ENCODE assay signal across 8 cellular contexts in the genomic region with DNA sequence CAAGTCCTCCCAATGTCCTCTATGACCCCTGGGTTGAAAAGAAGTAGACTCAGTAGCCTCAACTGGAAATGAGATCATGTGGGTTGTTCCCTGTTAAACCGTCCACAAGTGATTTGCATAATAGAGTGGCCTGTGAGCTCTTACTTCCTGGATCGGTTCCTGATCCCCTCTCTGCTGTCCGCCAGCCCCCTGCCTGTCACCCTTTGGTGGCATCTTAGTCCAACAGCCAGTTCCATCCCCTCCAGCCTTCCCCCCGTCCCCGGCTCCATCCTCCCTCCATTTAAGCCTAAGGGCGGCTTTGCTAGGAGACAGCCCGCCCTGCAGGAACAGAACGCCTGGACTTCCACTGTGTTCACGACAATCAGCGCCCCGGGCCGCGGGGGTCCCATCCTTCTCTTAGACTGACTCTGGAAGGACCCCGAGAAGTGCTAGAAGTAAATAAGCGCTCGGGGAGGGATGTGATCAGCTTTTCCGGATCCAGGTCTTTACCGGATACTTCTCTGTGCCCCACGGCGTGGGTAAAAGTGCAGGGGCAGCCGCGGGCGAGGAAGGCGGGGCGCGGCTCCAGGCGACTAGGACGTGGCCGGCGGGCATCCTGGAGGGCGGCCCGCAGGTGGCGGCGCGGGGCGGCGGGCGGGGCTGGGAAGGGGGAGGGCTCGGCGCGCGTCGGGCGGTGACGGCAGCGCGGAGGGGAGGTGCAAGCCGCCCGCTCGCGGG. TPM values are rescaled to one million over a fixed set of nuclear protein-coding genes. Genes with fewer than 3 reads are reported as not detected.
DNase-seq lines count a peak whose midpoint lies in the region; ATAC-seq, FAIRE-seq and TF ChIP-seq lines count a peak whose summit lies in the region.

No MANE protein-coding gene starts in this region.

- peaks cover 15% of the 10 kb centered on the region for H3K23me2 ChIP-seq in H1 (ENCODE audit: low read depth, low read length)

- H3K56ac ChIP-seq in H1 (replicated peaks; ENCODE audit: insufficient read length, low read depth, low read length) = no peak overlapping the region

- peak overlapping the region; percentile 81 to 88 for H3K4me2 ChIP-seq in H1 (ENCODE audit: insufficient read depth in 1 of 2, low read depth in 2 of 2, low read length in 2 of 2)

- H2BK5ac ChIP-seq in H1 (ENCODE audit: low read depth, low read length) = no peak overlapping the region

- no peak overlapping the region for H4K8ac ChIP-seq in H1 (ENCODE audit: extremely low read depth, insufficient read depth, low read length)

- no peak for TF ChIP-seq CTCF in A673 (conservative IDR thresholded peaks at IDR 0.05; ENCODE audit: low read depth, low read length)
- no peak for TF ChIP-seq CTCF in H1 (IDR thresholded peaks at IDR 0.05; ENCODE audit: control extremely low read depth in 1 of 3, insufficient read depth in 1 of 3, low read depth in 1 of 3, low read length in 3 of 3)

- CTCF ChIA-PET in A673 (lab: Charles Lee) (no interaction called here), H1 (lab: Charles Lee; ENCODE audit: partially characterized antibody) (interaction anchor here (1.0 to 6.1 kb wide), 6 partner anchors 12 to 86 kb away, joined by 3 to 42 read pairs (median 5); no protein-coding TSS in a partner anchor)

- POLR2A ChIA-PET in A673 (lab: Charles Lee; ENCODE audit: low non-redundant PET) (no interaction called here), H1 (lab: Charles Lee; ENCODE audit: partially characterized antibody) (interaction anchor here (0.6 to 1.0 kb wide), 5 partner anchors 9 to 58 kb away, joined by 3 to 4 read pairs (median 3); no protein-coding TSS in a partner anchor)

- no peaks in the 10 kb centered on the region for H3K9me3 ChIP-seq in A673 (ENCODE audit: low read depth, low read length, poor library complexity, severe bottlenecking)
- H3K9me3 ChIP-seq in H1 (ENCODE audit: insufficient read depth in 2 of 2, low read depth in 1 of 2, low read length in 1 of 2) = no peaks in the 10 kb centered on the region

- no peaks in the 10 kb centered on the region for H3K27me3 ChIP-seq in A673 (replicated peaks; ENCODE audit: insufficient read depth, low read depth, low read length, poor library complexity)
- peaks cover 0 to 7% (median 4%) of the 10 kb centered on the region in 4 experiments; a peak in 4 of 7 replicates for H3K27me3 ChIP-seq in H1 (replicated peaks in 1 of 4; ENCODE audit: control insufficient read depth in 3 of 4, extremely low read depth in 1 of 4, insufficient read depth in 3 of 4, low read length in 3 of 4)

- no peak overlapping the region for H4K5ac ChIP-seq in H1 (ENCODE audit: insufficient read length, low read depth, low read length)

- H2AK5ac ChIP-seq in H1 (ENCODE audit: low read depth, low read length) = no peak overlapping the region

- ATAC-seq in GM18508 (IDR thresholded peaks at IDR 0.05; ENCODE audit: insufficient read depth, unreplicated experiment) (peak; percentile 79), HG02943 (IDR thresholded peaks at IDR 0.05; ENCODE audit: low read depth, unreplicated experiment) (peak; percentile 78)

- TF ChIP-seq RAD21 in H1 (IDR thresholded peaks at IDR 0.05 in 1 of 2, conservative IDR thresholded peaks at IDR 0.05 in 1 of 2; ENCODE audit: low read depth in 2 of 2, low read length in 2 of 2) = no peak

- peaks cover 2 to 6% of the 10 kb centered on the region in 2 experiments for H4K20me1 ChIP-seq in H1 (replicated peaks in 1 of 2; ENCODE audit: control insufficient read depth in 1 of 2, insufficient read depth in 2 of 2, low read length in 2 of 2)

- H2BK15ac ChIP-seq in H1 (ENCODE audit: low read length) = no peak overlapping the region

- no peaks in the 10 kb centered on the region for H3K4me1 ChIP-seq in A673 (ENCODE audit: insufficient read depth, low read length, poor library complexity, severe bottlenecking)
- peaks cover 5 to 7% (median 6%) of the 10 kb centered on the region in 4 experiments; a peak in 6 of 7 replicates for H3K4me1 ChIP-seq in H1 (replicated peaks in 1 of 4; ENCODE audit: control insufficient read depth in 3 of 4, insufficient read depth in 4 of 4, low read length in 3 of 4)

- H3K4ac ChIP-seq in H1 (replicated peaks; ENCODE audit: insufficient read length, low read depth, low read length) = no peak overlapping the region

- H3K18ac ChIP-seq in H1 (ENCODE audit: extremely low read depth, low read length) = peak overlapping the region; percentile 15; the same call in 1 of the 2 replicates

- no peak overlapping the region for H3K27ac ChIP-seq in A673 (ENCODE audit: low read depth, low read length, poor library complexity, severe bottlenecking)
- H3K27ac ChIP-seq in H1 (ENCODE audit: low read depth, low read length) = no peak overlapping the region

- FAIRE-seq in H1 (lab: Jason Lieb, UNC) = no peak

- H3K9ac ChIP-seq in H1 (replicated peaks in 1 of 4; ENCODE audit: extremely low read depth in 1 of 4, low read depth in 3 of 4, low read length in 3 of 4) = peak overlapping the region in 3 of 4 experiments; percentile 34 to 46 (median 39); a peak in 3 of 7 replicates

- peak overlapping the region; percentile 36; the same call in 1 of the 2 replicates for H2AFZ ChIP-seq in H1 (ENCODE audit: low read length)

- no TSS peak for BruUV-seq in A673 (replicated peaks; lab: Mats Ljungman, UMichigan)

- H3K79me1 ChIP-seq in H1 (ENCODE audit: low read depth, low read length) = no peaks in the 10 kb centered on the region; the same call in 1 of the 2 replicates

- 3% methylated on average over 28 of the region's 51 CpGs; no CpG with 5 or more reads in 1 of the 2 experiments for WGBS in H1 (ENCODE audit: extremely low coverage in 1 of 2, insufficient coverage in 1 of 2, insufficient read length in 1 of 2, insufficient replicate concordance in 2 of 2, low coverage in 1 of 2, low lambda C conversion rate in 2 of 2, missing lambda C conversion rate in 1 of 2), 2 experiments

- DNase-seq in A673 (ENCODE audit: low spot score) (peak; percentile 53), NCI-H69 (lab: John Stamatoyannopoulos, UW) (peak; percentile 79), H1 (ENCODE audit: low read depth in 1 of 2, low spot score in 2 of 2) (peak in 1 of 2 experiments; percentile 72), mesenteric fat pad (ENCODE audit: low spot score) (peak; percentile 94)
- DNase-seq in activated CD8-positive, alpha-beta memory T cell treated with anti-CD3 and anti-CD28 coated beads for 24 hours = peak; percentile 86
- DNase-seq in stimulated activated CD8-positive, alpha-beta memory T cell treated with anti-CD3 and anti-CD28 coated beads, Interleukin-15, amount 100 ng/mL, for 1 hour (ENCODE audit: low read depth) = peak; percentile 40

- no peak for TF ChIP-seq EP300 in H1 (IDR thresholded peaks at IDR 0.05; ENCODE audit: borderline replicate concordance in 1 of 2, low read depth in 2 of 2, low read length in 2 of 2)

- no peaks in the 10 kb centered on the region for H3K36me3 ChIP-seq in A673 (ENCODE audit: insufficient read depth, low read length, poor library complexity, severe bottlenecking)
- no peaks in the 10 kb centered on the region for H3K36me3 ChIP-seq in H1 (ENCODE audit: control insufficient read depth in 2 of 4, insufficient read depth in 4 of 4, low read length in 3 of 4)

- no peak overlapping the region for H2BK20ac ChIP-seq in H1 (ENCODE audit: low read length)

- H3K79me2 ChIP-seq in H1 (ENCODE audit: control insufficient read depth in 1 of 2, insufficient read depth in 2 of 2, low read length in 2 of 2) = peaks cover 4 to 37% of the 10 kb centered on the region in 2 experiments

- H3K4me3 ChIP-seq in A673 (ENCODE audit: low read depth, low read length, poor library complexity, severe bottlenecking) = peak overlapping the region; percentile 66
- H3K4me3 ChIP-seq in H1 (ENCODE audit: extremely low read depth in 1 of 4, insufficient read depth in 2 of 4, low read depth in 3 of 4, low read length in 4 of 4) = peak overlapping the region; percentile 75 to 95 (median 80)

- H2BK12ac ChIP-seq in H1 (ENCODE audit: low read depth, low read length) = no peak overlapping the region

- H3K14ac ChIP-seq in H1 (ENCODE audit: insufficient read length) = no peak overlapping the region

- no peak overlapping the region for H2BK120ac ChIP-seq in H1 (replicated peaks; ENCODE audit: low read depth, low read length)

- intact Hi-C loops in A673 (cut with micrococcal nuclease; ENCODE audit: unreplicated experiment) = loop anchor here (10.0 kb wide), 1 partner anchor 82 kb away; the partner anchor contains the start of gene TRAK1

- no peak overlapping the region for H4K91ac ChIP-seq in H1 (replicated peaks; ENCODE audit: insufficient read length, low read length)

- TF ChIP-seq POLR2A in H1 (IDR thresholded peaks at IDR 0.05; ENCODE audit: control extremely low read depth in 1 of 2, low read depth in 2 of 2, low read length in 2 of 2) = no peak

- H3K23ac ChIP-seq in H1 (ENCODE audit: insufficient read length) = no peak overlapping the region

TF ChIP-seq in H1, 55 proteins besides CTCF, POLR2A, EP300 and RAD21 (continues in another document):
- TF ChIP-seq CHD2 (IDR thresholded peaks at IDR 0.05; ENCODE audit: low read length) = no peak
- no peak for TF ChIP-seq RBBP5 (IDR thresholded peaks at IDR 0.05; ENCODE audit: borderline replicate concordance, low read depth, low read length)
- TF ChIP-seq TAF7 (optimal IDR thresholded peaks at IDR 0.05; ENCODE audit: borderline replicate concordance, low read depth, low read length) = peak; percentile 24
- TF ChIP-seq, protein P1, sequence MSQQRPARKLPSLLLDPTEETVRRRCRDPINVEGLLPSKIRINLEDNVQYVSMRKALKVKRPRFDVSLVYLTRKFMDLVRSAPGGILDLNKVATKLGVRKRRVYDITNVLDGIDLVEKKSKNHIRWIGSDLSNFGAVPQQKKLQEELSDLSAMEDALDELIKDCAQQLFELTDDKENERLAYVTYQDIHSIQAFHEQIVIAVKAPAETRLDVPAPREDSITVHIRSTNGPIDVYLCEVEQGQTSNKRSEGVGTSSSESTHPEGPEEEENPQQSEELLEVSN (IDR thresholded peaks at IDR 0.05) = no peak
- no peak for TF ChIP-seq SRF (IDR thresholded peaks at IDR 0.05; ENCODE audit: low read depth, low read length)
- TF ChIP-seq CBX8 (IDR thresholded peaks at IDR 0.05; ENCODE audit: borderline replicate concordance, low read depth, low read length) = no peak
- no peak for TF ChIP-seq RFX5 (IDR thresholded peaks at IDR 0.05; ENCODE audit: borderline replicate concordance, low read depth, low read length)
- TF ChIP-seq JUN (IDR thresholded peaks at IDR 0.05; ENCODE audit: low read depth, low read length) = no peak
- TF ChIP-seq CREB1 (IDR thresholded peaks at IDR 0.05) = peak; percentile 72; the same call in 1 of the 2 replicates

RNA-seq across cellular contexts. Expression of gene ULK4, which starts 51.2 kb away (rescaled TPM):
- total RNA-seq in A673 (2021) = 4.4 and 7.4 TPM in 2 replicates
- 8.8 and 10.8 TPM in 2 replicates for total RNA-seq in H1 (2021; fragmentation: NEBNext Ultra II Directional; extraction: Animal tissue kit (Norgen Biotek cat#: 25700))
- 2.2 and 3.0 TPM in 2 replicates for polyA plus RNA-seq in H1 (2011; rRNA removed)
- polyA plus RNA-seq in H1 (2011; cell fraction: cytosol; rRNA removed) = 4.0 TPM
- polyA plus RNA-seq in H1 (2011; cell fraction: nucleus; rRNA removed) = 5.9 TPM
- 3.1 to 3.9 TPM (median 3.3 TPM) in 4 replicates for polyA plus RNA-seq in H1 (2012, experiment 1 of 2)
- 0.93 TPM for polyA plus RNA-seq in H1 (2012, experiment 2 of 2)
- polyA plus RNA-seq in H1 (2013, experiment 1 of 2) = 2.9 TPM
- 2.5 TPM for polyA plus RNA-seq in H1 (2013, experiment 2 of 2)
- 22.2 and 29.3 TPM in 2 replicates for polyA minus RNA-seq in H1 (2011; rRNA and poly(A)+ RNA removed)
- polyA minus RNA-seq in H1 (2011; cell fraction: cytosol; rRNA and poly(A)+ RNA removed) = 12.5 TPM
- 75.6 TPM for polyA minus RNA-seq in H1 (2011; cell fraction: nucleus; rRNA and poly(A)+ RNA removed)
- 7.9 TPM for total RNA-seq in mesenteric fat pad
